Comparison of ENCODE assay signal across 2 cellular contexts in the genomic region with DNA sequence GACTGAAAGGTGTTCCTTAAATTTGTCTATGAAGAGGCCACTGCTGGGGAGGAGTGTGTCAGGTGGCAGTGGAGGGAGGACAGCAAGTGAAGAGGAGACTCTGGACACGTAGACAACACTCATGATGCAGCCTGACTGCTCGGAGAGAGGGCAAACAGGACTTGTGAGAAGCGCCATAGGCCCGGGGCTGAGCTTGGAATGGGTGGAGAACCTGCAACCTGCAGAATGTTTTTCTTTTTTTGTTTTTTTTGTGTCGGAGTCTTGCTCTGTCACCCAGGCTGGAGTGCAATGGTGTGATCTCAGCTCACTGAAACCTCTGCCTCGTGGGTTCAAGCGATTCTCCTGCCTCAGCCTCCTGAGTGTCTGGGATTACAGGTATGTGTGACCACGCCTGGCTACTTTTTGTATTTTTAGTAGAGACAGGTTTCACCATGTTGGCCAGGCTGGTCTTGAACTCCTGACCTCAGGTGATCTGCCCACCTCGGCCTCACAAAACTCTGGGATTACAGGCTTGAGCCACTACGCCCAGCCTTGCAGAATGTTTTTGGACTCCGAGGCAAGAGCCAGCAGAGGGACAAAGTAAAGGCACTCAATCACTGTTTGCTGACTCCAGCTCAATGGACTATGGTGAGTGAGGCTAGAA.
A peak's percentile ranks its signal among the peaks of the same experiment; 100 is the strongest.
TF ChIP-seq lines count a peak whose summit lies in the region.

No MANE protein-coding gene starts in this region.

TF ChIP-seq in HepG2, 621 proteins besides CTCF, POLR2A, EP300 and RAD21 (continues in another document):
- TF ChIP-seq PHF21A (CRISPR knock-in tag; IDR thresholded peaks at IDR 0.05) (peak; percentile 43; the same call in 1 of the 2 replicates), MAFF (IDR thresholded peaks at IDR 0.05; ENCODE audit: low read depth, low read length) (0 out of 2 replicates have a peak, but pooled peaks have one; percentile 12), ZNF30 (CRISPR knock-in tag; IDR thresholded peaks at IDR 0.05) (no peak), RELA (CRISPR knock-in tag; IDR thresholded peaks at IDR 0.05) (no peak), TARDBP (CRISPR knock-in tag; IDR thresholded peaks at IDR 0.05) (0 out of 2 replicates have a peak, but pooled peaks have one; percentile 41), ZNF772 (CRISPR knock-in tag; IDR thresholded peaks at IDR 0.05) (0 out of 2 replicates have a peak, but pooled peaks have one; percentile 34), ZNF263 (CRISPR knock-in tag; IDR thresholded peaks at IDR 0.05) (peak; percentile 86), ZKSCAN5 (CRISPR knock-in tag; IDR thresholded peaks at IDR 0.05) (0 out of 2 replicates have a peak, but pooled peaks have one; percentile 54), ZNF781 (CRISPR knock-in tag; IDR thresholded peaks at IDR 0.05; ENCODE audit: borderline replicate concordance, not compliant biosample characterization) (peak; percentile 80), ZNF143 (CRISPR knock-in tag; IDR thresholded peaks at IDR 0.05) (no peak), SAP130 (CRISPR knock-in tag; IDR thresholded peaks at IDR 0.05; ENCODE audit: low read depth) (0 out of 2 replicates have a peak, but pooled peaks have one; percentile 12), ARID2 (CRISPR knock-in tag; IDR thresholded peaks at IDR 0.05; ENCODE audit: borderline replicate concordance) (0 out of 2 replicates have a peak, but pooled peaks have one; percentile 55), ZNF550 (CRISPR knock-in tag; IDR thresholded peaks at IDR 0.05; ENCODE audit: borderline replicate concordance) (peak; percentile 48; the same call in 1 of the 2 replicates), ZFP90 (CRISPR knock-in tag; IDR thresholded peaks at IDR 0.05; ENCODE audit: borderline replicate concordance) (0 out of 2 replicates have a peak, but pooled peaks have one; percentile 16), MEF2D (CRISPR knock-in tag; IDR thresholded peaks at IDR 0.05) (0 out of 2 replicates have a peak, but pooled peaks have one; percentile 54), ZSCAN12 (CRISPR knock-in tag; IDR thresholded peaks at IDR 0.05) (no peak), SP4 (CRISPR knock-in tag; IDR thresholded peaks at IDR 0.05) (0 out of 2 replicates have a peak, but pooled peaks have one; percentile 9), SRF (IDR thresholded peaks at IDR 0.05; ENCODE audit: low read depth, low read length) (no peak)
- TF ChIP-seq, protein P1, sequence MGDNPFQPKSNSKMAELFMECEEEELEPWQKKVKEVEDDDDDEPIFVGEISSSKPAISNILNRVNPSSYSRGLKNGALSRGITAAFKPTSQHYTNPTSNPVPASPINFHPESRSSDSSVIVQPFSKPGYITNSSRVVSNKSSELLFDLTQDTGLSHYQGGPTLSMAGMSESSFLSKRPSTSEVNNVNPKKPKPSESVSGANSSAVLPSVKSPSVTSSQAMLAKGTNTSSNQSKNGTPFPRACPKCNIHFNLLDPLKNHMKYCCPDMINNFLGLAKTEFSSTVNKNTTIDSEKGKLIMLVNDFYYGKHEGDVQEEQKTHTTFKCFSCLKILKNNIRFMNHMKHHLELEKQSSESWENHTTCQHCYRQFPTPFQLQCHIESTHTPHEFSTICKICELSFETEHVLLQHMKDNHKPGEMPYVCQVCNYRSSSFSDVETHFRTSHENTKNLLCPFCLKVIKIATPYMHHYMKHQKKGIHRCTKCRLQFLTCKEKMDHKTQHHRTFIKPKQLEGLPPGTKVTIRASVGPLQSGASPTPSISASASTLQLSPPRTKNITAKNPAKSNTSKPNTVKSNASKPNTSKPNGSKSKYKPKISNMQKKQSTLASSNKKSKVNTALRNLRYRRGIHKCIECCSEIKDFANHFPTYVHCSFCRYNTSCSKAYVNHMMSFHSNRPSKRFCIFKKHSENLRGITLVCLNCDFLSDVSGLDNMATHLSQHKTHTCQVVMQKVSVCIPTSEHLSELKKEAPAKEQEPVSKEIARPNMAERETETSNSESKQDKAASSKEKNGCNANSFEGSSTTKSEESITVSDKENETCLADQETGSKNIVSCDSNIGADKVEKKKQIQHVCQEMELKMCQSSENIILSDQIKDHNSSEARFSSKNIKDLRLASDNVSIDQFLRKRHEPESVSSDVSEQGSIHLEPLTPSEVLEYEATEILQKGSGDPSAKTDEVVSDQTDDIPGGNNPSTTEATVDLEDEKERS (CRISPR knock-in tag; IDR thresholded peaks at IDR 0.05), result 0 out of 2 replicates have a peak, but pooled peaks have one; percentile 23
- TF ChIP-seq, protein P2, sequence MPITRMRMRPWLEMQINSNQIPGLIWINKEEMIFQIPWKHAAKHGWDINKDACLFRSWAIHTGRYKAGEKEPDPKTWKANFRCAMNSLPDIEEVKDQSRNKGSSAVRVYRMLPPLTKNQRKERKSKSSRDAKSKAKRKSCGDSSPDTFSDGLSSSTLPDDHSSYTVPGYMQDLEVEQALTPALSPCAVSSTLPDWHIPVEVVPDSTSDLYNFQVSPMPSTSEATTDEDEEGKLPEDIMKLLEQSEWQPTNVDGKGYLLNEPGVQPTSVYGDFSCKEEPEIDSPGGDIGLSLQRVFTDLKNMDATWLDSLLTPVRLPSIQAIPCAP (CRISPR knock-in tag; IDR thresholded peaks at IDR 0.05; ENCODE audit: low read depth), result no peak
- TF ChIP-seq, protein P3, sequence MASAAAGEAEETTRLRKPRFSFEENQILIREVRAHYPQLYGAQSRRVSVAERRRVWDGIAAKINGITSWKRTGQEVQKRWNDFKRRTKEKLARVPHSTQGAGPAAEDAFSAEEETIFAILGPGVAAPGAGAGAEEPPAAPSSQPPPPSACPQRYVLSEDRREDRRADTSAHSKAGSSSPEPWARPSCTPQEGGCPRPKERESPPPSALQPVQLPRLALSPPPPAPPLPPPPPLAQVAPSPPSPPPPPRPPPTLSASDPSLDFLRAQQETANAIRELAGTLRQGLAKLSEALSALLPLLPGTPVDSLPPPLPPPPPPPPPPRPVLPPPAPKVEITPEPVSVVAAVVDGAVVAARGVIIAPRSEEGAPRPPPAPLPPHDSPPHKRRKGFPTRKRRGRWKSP (CRISPR knock-in tag; IDR thresholded peaks at IDR 0.05), result peak; percentile 45; the same call in 1 of the 2 replicates
- TF ChIP-seq, protein P4, sequence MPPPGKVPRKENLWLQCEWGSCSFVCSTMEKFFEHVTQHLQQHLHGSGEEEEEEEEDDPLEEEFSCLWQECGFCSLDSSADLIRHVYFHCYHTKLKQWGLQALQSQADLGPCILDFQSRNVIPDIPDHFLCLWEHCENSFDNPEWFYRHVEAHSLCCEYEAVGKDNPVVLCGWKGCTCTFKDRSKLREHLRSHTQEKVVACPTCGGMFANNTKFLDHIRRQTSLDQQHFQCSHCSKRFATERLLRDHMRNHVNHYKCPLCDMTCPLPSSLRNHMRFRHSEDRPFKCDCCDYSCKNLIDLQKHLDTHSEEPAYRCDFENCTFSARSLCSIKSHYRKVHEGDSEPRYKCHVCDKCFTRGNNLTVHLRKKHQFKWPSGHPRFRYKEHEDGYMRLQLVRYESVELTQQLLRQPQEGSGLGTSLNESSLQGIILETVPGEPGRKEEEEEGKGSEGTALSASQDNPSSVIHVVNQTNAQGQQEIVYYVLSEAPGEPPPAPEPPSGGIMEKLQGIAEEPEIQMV (CRISPR knock-in tag; IDR thresholded peaks at IDR 0.05; ENCODE audit: low read depth), result 0 out of 2 replicates have a peak, but pooled peaks have one; percentile 1

TF ChIP-seq in H1, 55 proteins besides CTCF, POLR2A, EP300 and RAD21:
- TF ChIP-seq TCF12 (IDR thresholded peaks at IDR 0.05; ENCODE audit: low read depth, low read length) (no peak), POLR2AphosphoS5 (IDR thresholded peaks at IDR 0.05; ENCODE audit: low read depth, low read length) (no peak), SUZ12 (IDR thresholded peaks at IDR 0.05; ENCODE audit: low read length) (no peak), BRCA1 (IDR thresholded peaks at IDR 0.05; ENCODE audit: low read depth, low read length) (no peak), CBX8 (IDR thresholded peaks at IDR 0.05; ENCODE audit: borderline replicate concordance, low read depth, low read length) (no peak), RNF2 (IDR thresholded peaks at IDR 0.05; ENCODE audit: borderline replicate concordance, low read depth, low read length, missing control alignments, poor library complexity, severe bottlenecking) (no peak)
